In the genomic region with DNA sequence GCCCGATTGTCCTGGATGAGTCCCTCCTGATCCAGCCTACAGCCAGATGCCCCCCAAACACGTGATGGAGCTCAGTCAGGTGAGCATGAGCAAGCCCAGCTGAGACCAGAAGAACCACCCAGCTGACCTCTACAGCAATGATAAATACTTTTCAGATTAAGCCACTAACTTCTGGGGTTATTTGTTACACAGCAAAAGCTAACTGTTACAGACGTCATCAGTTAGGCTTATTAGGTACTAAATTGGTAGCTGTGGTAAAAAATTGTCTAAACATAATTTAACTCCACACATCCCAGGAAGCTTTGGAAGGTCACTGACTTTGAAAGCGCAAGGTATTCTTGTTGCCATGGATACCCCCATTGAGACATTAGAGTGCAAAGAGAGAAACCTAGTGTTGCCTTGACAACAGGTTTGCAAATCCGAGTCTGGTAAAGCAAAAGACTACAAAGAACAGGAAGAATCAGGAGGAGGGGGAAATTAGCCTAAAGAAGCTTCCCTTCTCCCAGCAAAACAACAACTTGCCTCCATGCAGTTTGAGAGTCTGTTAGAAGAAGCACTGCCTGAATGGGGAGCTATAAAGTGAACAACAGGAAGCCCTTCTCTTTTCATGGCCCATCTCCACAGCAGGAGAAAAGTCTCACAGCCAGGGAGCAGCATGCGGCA, we compare ENCODE assay signal across 13 cellular contexts. TPM values are rescaled to one million over a fixed set of nuclear protein-coding genes. Genes with fewer than 3 reads are reported as not detected.
DNase-seq lines count a peak whose midpoint lies in the region; ATAC-seq and TF ChIP-seq lines count a peak whose summit lies in the region.
"Had no signal": no experiment of that assay in that cellular context is flagged by ENCODE, and none has a peak within 500 bp of the region (broad histone marks: within the 10 kb centered on the region; RNA-seq: fewer than 3 reads in every experiment).

No MANE protein-coding gene starts in this region.

- H3F3A ChIP-seq in PC-9 (ENCODE audit: insufficient read depth, low read depth) = no peaks in the 10 kb centered on the region

- no peaks in the 10 kb centered on the region for H3K27me3 ChIP-seq in CD8-positive, alpha-beta memory T cell (ENCODE audit: insufficient read depth, low read length, poor library complexity, severe bottlenecking)
- peaks cover 100% of the 10 kb centered on the region for H3K27me3 ChIP-seq in PC-9 (ENCODE audit: insufficient read depth, low read depth)

- H3K4me3 Mint-ChIP-seq in CD8-positive, alpha-beta memory T cell = peak overlapping the region; percentile 69 to 87 (median 84)
- H3K4me3 Mint-ChIP-seq in activated naive CD8-positive, alpha-beta T cell = peak overlapping the region; percentile 91

- TF ChIP-seq CTCF in HEK293 (tag by site-specific recombination; IDR thresholded peaks at IDR 0.05) = no peak
- TF ChIP-seq CTCF in PC-9 (conservative IDR thresholded peaks at IDR 0.05) = no peak

- H4K20me1 ChIP-seq in PC-9 (ENCODE audit: insufficient read depth) = no peaks in the 10 kb centered on the region

- WGBS in mesodermal cell (ENCODE audit: insufficient coverage in 2 of 2), 2 experiments = 48 to 59% methylated on average over 2 to 4 of the region's 6 CpGs

- no peak overlapping the region for H3K4me2 ChIP-seq in PC-9

- H3K79me2 ChIP-seq in PC-9 (ENCODE audit: low read depth) = no peaks in the 10 kb centered on the region
- H3K79me2 ChIP-seq: parathyroid adenoma had no signal

- H3K4me3 ChIP-seq in CD8-positive, alpha-beta memory T cell (ENCODE audit: low read length) = peak overlapping the region; percentile 46
- H3K4me3 ChIP-seq in HEK293 (ENCODE audit: low read depth, low read length) (no peak overlapping the region), mesodermal cell (ENCODE audit: extremely low read depth, insufficient read depth, low read length, poor library complexity, severe bottlenecking) (no peak overlapping the region), PC-9 (no peak overlapping the region)

- H3K4me1 Mint-ChIP-seq in CD8-positive, alpha-beta memory T cell = peaks cover 74 to 87% (median 85%) of the 10 kb centered on the region in 3 donors
- H3K4me1 Mint-ChIP-seq in activated naive CD8-positive, alpha-beta T cell (ENCODE audit: low read depth) = peaks cover 94% of the 10 kb centered on the region

- no peak overlapping the region for H2AFZ ChIP-seq in PC-9
- H2AFZ ChIP-seq: parathyroid adenoma had no signal

- intact Hi-C loops in PC-9 (cut with micrococcal nuclease; ENCODE audit: unreplicated experiment) = no loop called here

- peak in 2 of 5 donors; percentile 51 to 76 for DNase-seq in CD8-positive, alpha-beta memory T cell
- DNase-seq in GM19240 (ENCODE audit: insufficient read length, low spot score) (no peak), PC-9 (no peak)
- DNase-seq: dermis blood vessel endothelial cell, foreskin melanocyte, Kasumi-1, NCI-H345, substantia nigra had no signal

- no peak for ATAC-seq in GM19397 (IDR thresholded peaks at IDR 0.05; ENCODE audit: unreplicated experiment)

- peaks cover 0 to 3% (median 0%) of the 10 kb centered on the region in 5 donors for H3K9me3 Mint-ChIP-seq in CD8-positive, alpha-beta memory T cell
- no peaks in the 10 kb centered on the region for H3K9me3 Mint-ChIP-seq in activated naive CD8-positive, alpha-beta T cell (ENCODE audit: low read depth)

- no peaks in the 10 kb centered on the region for H3K9me2 ChIP-seq in PC-9 (ENCODE audit: insufficient read depth)

- no peaks in the 10 kb centered on the region for H3K9me3 ChIP-seq in CD8-positive, alpha-beta memory T cell (ENCODE audit: low read length)
- H3K9me3 ChIP-seq in HEK293 (ENCODE audit: control insufficient read depth, insufficient read depth, low read depth, low read length) (no peaks in the 10 kb centered on the region), mesodermal cell (ENCODE audit: control insufficient read depth, low read length) (peaks cover 10% of the 10 kb centered on the region), PC-9 (ENCODE audit: insufficient read depth, low read depth) (no peaks in the 10 kb centered on the region)

- H3K4me1 ChIP-seq in CD8-positive, alpha-beta memory T cell (ENCODE audit: insufficient read depth, low read length) = peaks cover 76% of the 10 kb centered on the region
- H3K4me1 ChIP-seq in HEK293 (ENCODE audit: control insufficient read depth, insufficient read depth, low read length) (no peaks in the 10 kb centered on the region), mesodermal cell (ENCODE audit: control insufficient read depth, insufficient read depth, low read length, poor library complexity, severe bottlenecking) (no peaks in the 10 kb centered on the region), PC-9 (replicated peaks; ENCODE audit: insufficient read depth) (no peaks in the 10 kb centered on the region)
- H3K4me1 ChIP-seq: parathyroid adenoma had no signal

- H3K36me3 Mint-ChIP-seq in CD8-positive, alpha-beta memory T cell = no peaks in the 10 kb centered on the region
- H3K36me3 Mint-ChIP-seq in activated naive CD8-positive, alpha-beta T cell = no peaks in the 10 kb centered on the region

- no TSS peak for BruUV-seq in PC-9 (replicated peaks; lab: Mats Ljungman, UMichigan)

- POLR2A ChIA-PET in CD8-positive, alpha-beta memory T cell (lab: Charles Lee) = interaction anchor here (1.2 to 4.2 kb wide), 5 partner anchors 24 to 56 kb away, joined by 7 to 21 read pairs (median 7); partner anchors contain the start of gene ZNF831
- POLR2A ChIA-PET in HEK293 (lab: Yijun Ruan, JAX) = no interaction called here
- POLR2A ChIA-PET in PC-9 (lab: Charles Lee; ENCODE audit: unreplicated experiment) = interaction anchor here (0.6 kb wide), 1 partner anchor 112 kb away, joined by 3 read pairs; no protein-coding TSS in a partner anchor

- peaks cover 0 to 2% of the 10 kb centered on the region in 2 donors for H3K27me3 Mint-ChIP-seq in CD8-positive, alpha-beta memory T cell
- H3K27me3 Mint-ChIP-seq in activated naive CD8-positive, alpha-beta T cell = no peaks in the 10 kb centered on the region

- H3K27ac Mint-ChIP-seq in CD8-positive, alpha-beta memory T cell = peak overlapping the region; percentile 95 to 100 (median 99)
- peak overlapping the region; percentile 99 for H3K27ac Mint-ChIP-seq in activated naive CD8-positive, alpha-beta T cell

- H3K27ac ChIP-seq in CD8-positive, alpha-beta memory T cell (ENCODE audit: low read depth, low read length) = peak overlapping the region; percentile 66
- no peak overlapping the region for H3K27ac ChIP-seq in HEK293 (ENCODE audit: extremely low read depth, low read depth, low read length)
- peak overlapping the region; percentile 10 for H3K27ac ChIP-seq in mesodermal cell (ENCODE audit: low read depth, low read length, severe bottlenecking)
- no peak overlapping the region for H3K27ac ChIP-seq in PC-9
- H3K27ac ChIP-seq: parathyroid adenoma had no signal

- CTCF ChIA-PET in CD8-positive, alpha-beta memory T cell (lab: Charles Lee) = interaction anchor here (0.9 to 6.1 kb wide), 19 partner anchors 10 to 252 kb away, joined by 3 to 37 read pairs (median 5); partner anchors contain the start of gene ZNF831
- CTCF ChIA-PET in HEK293 (lab: Yijun Ruan, JAX) = interaction anchor here (0.5 to 1.0 kb wide), 3 partner anchors 98 to 334 kb away, joined by 3 to 4 read pairs (median 3); no protein-coding TSS in a partner anchor
- CTCF ChIA-PET in PC-9 (lab: Charles Lee) = no interaction called here

- H3K36me3 ChIP-seq in CD8-positive, alpha-beta memory T cell (ENCODE audit: insufficient read depth, low read length) = no peaks in the 10 kb centered on the region
- H3K36me3 ChIP-seq in HEK293 (ENCODE audit: control insufficient read depth in 2 of 2, insufficient read depth in 1 of 2, low read length in 2 of 2) = no peaks in the 10 kb centered on the region
- no peaks in the 10 kb centered on the region for H3K36me3 ChIP-seq in mesodermal cell (ENCODE audit: control insufficient read depth, insufficient read depth, low read length)
- H3K36me3 ChIP-seq in PC-9 (ENCODE audit: low read depth) = no peaks in the 10 kb centered on the region

TF ChIP-seq in HEK293, 187 proteins besides CTCF, POLR2A, EP300 and RAD21:
- TF ChIP-seq ZIC2 (tag by site-specific recombination; IDR thresholded peaks at IDR 0.05) = peak; percentile 52; the same call in 1 of the 2 replicates
- no peak for TF ChIP-seq ZNF114 (tag by site-specific recombination; IDR thresholded peaks at IDR 0.05)

RNA-seq across cellular contexts. Expression of gene ZNF831, which starts 41.8 kb away (rescaled TPM):
- 1 to 10 TPM; 6.4 to 6.9 TPM for total RNA-seq in CD8-positive, alpha-beta memory T cell
- 12.1 TPM for polyA plus RNA-seq in CD8-positive, alpha-beta memory T cell
- not detected for polyA plus RNA-seq in mesodermal cell (2013, experiment 1 of 2)
- not detected for polyA plus RNA-seq in mesodermal cell (2013, experiment 2 of 2)
- not detected in 2 replicates for total RNA-seq in PC-9 (2021)

Comparison
In these comparisons a context has a peak if more than half of its experiments do, and no peak if none do; other contexts are left out.
1. H3K27ac ChIP-seq: peak in CD8-positive, alpha-beta memory T cell (single experiment) and mesodermal cell (single experiment); none in HEK293 (single experiment) and PC-9 (single experiment).